ENCODE assay signal across 24 cellular contexts in genomic region chr2:69056071-69056470, GRCh38. TPM values are rescaled to one million over a fixed set of nuclear protein-coding genes. Genes with fewer than 3 reads are reported as not detected.
"Had no signal": no experiment of that assay in that cellular context is flagged by ENCODE, and none has a peak within 500 bp of the region (broad histone marks: within the 10 kb centered on the region; RNA-seq: fewer than 3 reads in every experiment).

No MANE protein-coding gene starts in this region.

- H3K27me3 Mint-ChIP-seq: type B pancreatic cell had no signal

- H3K4me3 ChIP-seq: dorsolateral prefrontal cortex, gastrocnemius medialis, left lung, lower lobe of right lung, ovary, smooth muscle cell, stomach, thyroid gland had no signal

- H3K4me3 Mint-ChIP-seq: memory B cell; natural killer cell; stimulated activated effector memory CD8-positive, alpha-beta T cell treated with anti-CD3 and anti-CD28 coated beads, Interleukin-12 subunit alpha, Interleukin-12 subunit beta, amount 100 ng/mL, for 72 hours; type B pancreatic cell had no signal

- H3K9me3 Mint-ChIP-seq: memory B cell; natural killer cell; stimulated activated effector memory CD8-positive, alpha-beta T cell treated with anti-CD3 and anti-CD28 coated beads, Interleukin-12 subunit alpha, Interleukin-12 subunit beta, amount 100 ng/mL, for 72 hours had no signal

- DNase-seq: cerebellar nuclear complex; dorsolateral prefrontal cortex; effector CD4-positive, alpha-beta T cell; foreskin fibroblast; gastrocnemius medialis; head of caudate nucleus; kidney; left lung; lower lobe of right lung; natural killer cell; occipital lobe; ovary; stimulated activated CD4-positive, alpha-beta T cell treated with anti-CD3 and anti-CD28 coated beads, Interleukin-12 subunit alpha, Interleukin-12 subunit beta, amount 100 ng/mL, for 4 hours; stimulated activated CD4-positive, alpha-beta T cell treated with anti-CD3 and anti-CD28 coated beads, Interleukin-2, amount 100 ng/mL, for 24 hours; stimulated activated CD4-positive, alpha-beta T cell treated with anti-CD3 and anti-CD28 coated beads, Interleukin-4, amount 100 ng/mL, for 24 hours; stimulated activated naive CD4-positive, alpha-beta T cell treated with Interleukin-2 at 50 U/mL for 16 hours; stomach; thyroid gland had no signal

- ATAC-seq: esophagus mucosa; gastrocnemius medialis; left lung; lower lobe of right lung; natural killer cell; sciatic nerve; stimulated activated effector memory CD8-positive, alpha-beta T cell treated with anti-CD3 and anti-CD28 coated beads, Interleukin-12 subunit alpha, Interleukin-12 subunit beta, amount 100 ng/mL, for 72 hours had no signal

- H3K36me3 Mint-ChIP-seq: memory B cell; natural killer cell; stimulated activated effector memory CD8-positive, alpha-beta T cell treated with anti-CD3 and anti-CD28 coated beads, Interleukin-12 subunit alpha, Interleukin-12 subunit beta, amount 100 ng/mL, for 72 hours had no signal

- H3K27ac Mint-ChIP-seq: memory B cell; natural killer cell; stimulated activated effector memory CD8-positive, alpha-beta T cell treated with anti-CD3 and anti-CD28 coated beads, Interleukin-12 subunit alpha, Interleukin-12 subunit beta, amount 100 ng/mL, for 72 hours; type B pancreatic cell had no signal

- H3K4me1 Mint-ChIP-seq: memory B cell, natural killer cell had no signal

RNA-seq across cellular contexts. Expression of gene ANTXR1, which starts 43.1 kb away (rescaled TPM):
- total RNA-seq: natural killer cell had no signal
